1 cellular context compared by ENCODE assay signal in genomic region chr16:86002178-86002577, GRCh38.
TF ChIP-seq lines count a peak whose summit lies in the region.

No MANE protein-coding gene starts in this region.

TF ChIP-seq in GM12878, 131 proteins besides CTCF, POLR2A, EP300 and RAD21 (continued from another document and continues in another):
- TF ChIP-seq IRF5 (IDR thresholded peaks at IDR 0.05; ENCODE audit: borderline replicate concordance) (no peak), NFIC (IDR thresholded peaks at IDR 0.05; ENCODE audit: low read depth, low read length) (peak; percentile 39), HDGF (IDR thresholded peaks at IDR 0.05) (no peak), ZNF687 (IDR thresholded peaks at IDR 0.05) (no peak), PML (IDR thresholded peaks at IDR 0.05; ENCODE audit: low read length) (no peak), ZNF274 (IDR thresholded peaks at IDR 0.05; ENCODE audit: insufficient read depth, insufficient read length) (no peak), CEBPZ (IDR thresholded peaks at IDR 0.05; ENCODE audit: low read depth, low read length) (no peak), RFX5 (IDR thresholded peaks at IDR 0.05; ENCODE audit: low read depth, low read length) (no peak), GATAD2B (conservative IDR thresholded peaks at IDR 0.05; ENCODE audit: low read depth) (no peak), SUZ12 (IDR thresholded peaks at IDR 0.05; ENCODE audit: unreplicated experiment) (no peak), RUNX3 (IDR thresholded peaks at IDR 0.05; ENCODE audit: low read length) (peak; percentile 80), BHLHE40 (IDR thresholded peaks at IDR 0.05; ENCODE audit: borderline replicate concordance in 1 of 2, low read depth in 2 of 2, low read length in 1 of 2) (peak; percentile 45 to 62; a peak in 3 of 4 replicates), YBX1 (IDR thresholded peaks at IDR 0.05) (no peak), RB1 (IDR thresholded peaks at IDR 0.05; ENCODE audit: borderline replicate concordance) (no peak), ZNF217 (IDR thresholded peaks at IDR 0.05) (no peak), RCOR1 (conservative IDR thresholded peaks at IDR 0.05; ENCODE audit: low read depth, low read length) (no peak), KAT2A (conservative IDR thresholded peaks at IDR 0.05; ENCODE audit: control insufficient read depth, low read depth, low read length) (no peak), EED (IDR thresholded peaks at IDR 0.05; ENCODE audit: low read depth) (no peak), SRF (IDR thresholded peaks at IDR 0.05; ENCODE audit: low read depth in 2 of 2, low read length in 2 of 2) (no peak), ASH2L (IDR thresholded peaks at IDR 0.05; ENCODE audit: borderline replicate concordance, low read depth) (no peak), ZNF592 (IDR thresholded peaks at IDR 0.05) (no peak), GABPA (IDR thresholded peaks at IDR 0.05; ENCODE audit: low read depth) (no peak), JUND (IDR thresholded peaks at IDR 0.05; ENCODE audit: low read depth, low read length) (no peak), DPF2 (IDR thresholded peaks at IDR 0.05) (0 out of 2 replicates have a peak, but pooled peaks have one; percentile 32), CUX1 (IDR thresholded peaks at IDR 0.05; ENCODE audit: insufficient replicate concordance, low read depth, low read length) (no peak), SP1 (IDR thresholded peaks at IDR 0.05; ENCODE audit: low read depth, low read length) (peak; percentile 24), ETV6 (conservative IDR thresholded peaks at IDR 0.05 in 1 of 2, IDR thresholded peaks at IDR 0.05 in 1 of 2; ENCODE audit: borderline replicate concordance in 1 of 2, low read depth in 1 of 2) (no peak), YY1 (IDR thresholded peaks at IDR 0.05; ENCODE audit: low read depth, low read length) (no peak; the same call in 1 of the 2 replicates), USF1 (IDR thresholded peaks at IDR 0.05; ENCODE audit: borderline replicate concordance, extremely low read length, insufficient read depth, low read depth, low read length) (no peak), MTA3 (IDR thresholded peaks at IDR 0.05; ENCODE audit: borderline replicate concordance, low read length) (no peak; the same call in 1 of the 2 replicates), ZNF207 (IDR thresholded peaks at IDR 0.05; ENCODE audit: borderline replicate concordance) (no peak), HDAC2 (IDR thresholded peaks at IDR 0.05) (no peak), PAX5 (IDR thresholded peaks at IDR 0.05; ENCODE audit: borderline replicate concordance, low read depth, low read length) (no peak), CBX5 (IDR thresholded peaks at IDR 0.05; ENCODE audit: low read depth) (no peak), MAX (IDR thresholded peaks at IDR 0.05; ENCODE audit: low read depth, low read length) (no peak), MEF2B (IDR thresholded peaks at IDR 0.05; ENCODE audit: partially characterized antibody, poor library complexity, severe bottlenecking) (no peak), SPI1 (IDR thresholded peaks at IDR 0.05; ENCODE audit: borderline replicate concordance, insufficient read depth, low read depth, low read length) (no peak), STAT1 (conservative IDR thresholded peaks at IDR 0.05) (no peak), ZBTB33 (IDR thresholded peaks at IDR 0.05) (no peak), ZNF24 (IDR thresholded peaks at IDR 0.05) (no peak)
